In the genomic region with DNA sequence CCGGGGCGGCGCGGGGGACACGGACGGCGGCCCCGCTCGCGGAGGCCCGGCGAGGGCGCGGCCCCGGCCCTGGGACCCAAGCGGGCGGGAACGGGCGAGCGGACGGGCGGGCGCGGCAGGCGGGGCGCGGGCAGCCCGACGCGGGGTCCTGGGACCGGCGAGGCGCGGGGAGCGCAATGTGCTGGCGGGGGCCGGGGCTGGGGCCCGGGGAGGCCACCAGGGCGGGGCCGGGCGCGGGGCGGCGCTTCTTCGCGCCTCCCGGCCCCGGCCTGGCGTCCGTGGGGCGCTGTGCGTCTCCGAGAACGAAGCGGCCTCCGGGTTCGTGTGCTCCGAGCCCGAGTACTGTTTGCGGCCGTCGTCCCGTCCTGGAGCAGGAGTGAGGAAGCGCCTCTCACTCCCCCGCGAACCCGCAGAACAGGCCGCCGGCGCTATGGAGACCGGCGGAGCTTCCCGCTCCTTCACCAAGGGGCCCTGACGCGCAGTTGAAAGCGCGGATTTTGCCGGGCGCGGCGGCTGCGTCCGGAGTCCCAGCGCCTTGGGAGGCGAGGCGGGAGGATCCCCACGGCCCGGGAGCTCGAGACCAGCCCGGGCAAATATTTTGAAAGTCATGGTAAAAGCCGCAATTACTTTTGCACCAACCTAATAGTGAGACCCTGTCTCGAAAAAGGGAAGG, we compare ENCODE assay signal across 8 cellular contexts. TPM values are rescaled to one million over a fixed set of nuclear protein-coding genes. Genes with fewer than 3 reads are reported as not detected.
DNase-seq lines count a peak whose midpoint lies in the region; ATAC-seq and TF ChIP-seq lines count a peak whose summit lies in the region.

No MANE protein-coding gene starts in this region.

- peak overlapping the region; percentile 68 for H3K4me3 ChIP-seq in AG10803 (ENCODE audit: low read length)
- peak overlapping the region; percentile 99 for H3K4me3 ChIP-seq in coronary artery
- peak overlapping the region; percentile 52 to 70 for H3K4me3 ChIP-seq in left lung

- intact Hi-C loops in activated CD4-positive, alpha-beta T cell treated with anti-CD3 and anti-CD28 coated beads, Interleukin-2, amount 10 ng/mL, durations not matched to agents 24 days and 14 days (cut with micrococcal nuclease): loop anchor here (1.0 to 5.0 kb wide), 7 partner anchors 51 to 575 kb away; a partner anchor contains a TSS
- intact Hi-C loops in left lung (cut with DNase I): no loop called here

- H3K27ac ChIP-seq in coronary artery (peak overlapping the region; percentile 92 to 98), left lung (peak overlapping the region; percentile 95 to 99)

- peaks cover 10 to 51% of the 10 kb centered on the region in 2 donors for H3K4me1 ChIP-seq in left lung

- H3K4me3 Mint-ChIP-seq in activated CD4-positive, alpha-beta T cell treated with anti-CD3 and anti-CD28 coated beads, Interleukin-2, amount 10 ng/mL, durations not matched to agents 24 days and 14 days: peak overlapping the region; percentile 73

- H3K9me3 ChIP-seq in left lung: no peaks in the 10 kb centered on the region

- TF ChIP-seq CTCF in AG10803 (conservative IDR thresholded peaks at IDR 0.05; ENCODE audit: low read length) (no peak), coronary artery (IDR thresholded peaks at IDR 0.05) (no peak), left lung (IDR thresholded peaks at IDR 0.05) (peak in 1 of 2 donors; percentile 30)

- no peaks in the 10 kb centered on the region for H3K9me3 Mint-ChIP-seq in activated CD4-positive, alpha-beta T cell treated with anti-CD3 and anti-CD28 coated beads, Interleukin-2, amount 10 ng/mL, durations not matched to agents 24 days and 14 days

- H3K36me3 ChIP-seq in left lung: peaks cover 0 to 23% of the 10 kb centered on the region in 2 donors

- H3K27me3 Mint-ChIP-seq in activated CD4-positive, alpha-beta T cell treated with anti-CD3 and anti-CD28 coated beads, Interleukin-2, amount 10 ng/mL, durations not matched to agents 24 days and 14 days: no peaks in the 10 kb centered on the region

- peaks cover 25% of the 10 kb centered on the region for H3K36me3 Mint-ChIP-seq in activated CD4-positive, alpha-beta T cell treated with anti-CD3 and anti-CD28 coated beads, Interleukin-2, amount 10 ng/mL, durations not matched to agents 24 days and 14 days (ENCODE audit: low read depth)

- DNase-seq in AG10803 (ENCODE audit: low read depth): peak; percentile 90
- DNase-seq in NCI-H460 (ENCODE audit: extremely low read depth, low read depth): peak; percentile 84
- peak; percentile 95 for DNase-seq in activated CD4-positive, alpha-beta T cell treated with anti-CD3 and anti-CD28 coated beads, Interleukin-2, amount 10 ng/mL, durations not matched to agents 24 days and 14 days
- DNase-seq in coronary artery (ENCODE audit: low spot score): peak; percentile 87
- DNase-seq in left lung: peak; percentile 88 to 97
- DNase-seq in stimulated activated CD4-positive, alpha-beta T cell treated with anti-CD3 and anti-CD28 coated beads, Interleukin-2, amount 100 ng/mL, for 24 hours: peak; percentile 88

- H3K4me1 Mint-ChIP-seq in activated CD4-positive, alpha-beta T cell treated with anti-CD3 and anti-CD28 coated beads, Interleukin-2, amount 10 ng/mL, durations not matched to agents 24 days and 14 days: peaks cover 15% of the 10 kb centered on the region

- H3K27ac Mint-ChIP-seq in activated CD4-positive, alpha-beta T cell treated with anti-CD3 and anti-CD28 coated beads, Interleukin-2, amount 10 ng/mL, durations not matched to agents 24 days and 14 days: peak overlapping the region; percentile 83

- ATAC-seq in GM18907 (IDR thresholded peaks at IDR 0.05; ENCODE audit: unreplicated experiment) (peak; percentile 71), HG03139 (IDR thresholded peaks at IDR 0.05; ENCODE audit: unreplicated experiment) (peak; percentile 62), left lung (peak; percentile 93)

- H3K27me3 ChIP-seq in left lung: no peaks in the 10 kb centered on the region

RNA-seq across cellular contexts. Expression of a gene that starts 0.4 kb away (rescaled TPM):
- 39.1 and 39.4 TPM in 2 replicates for total RNA-seq in NCI-H460 (2014; rRNA removed; shearing (Covaris generic))
- polyA plus RNA-seq in NCI-H460 (2014; cell fraction: nucleus; rRNA removed): 133 and 172 TPM in 2 replicates
- total RNA-seq in activated CD4-positive, alpha-beta T cell treated with anti-CD3 and anti-CD28 coated beads, Interleukin-2, amount 10 ng/mL, durations not matched to agents 24 days and 14 days: 137 and 155 TPM in 2 replicates
- 10 to 100 TPM; 59.3 to 84.9 TPM for total RNA-seq in left lung

RNA-seq across cellular contexts. Expression of a gene that starts 51.4 kb away (rescaled TPM):
- total RNA-seq in NCI-H460 (2014; rRNA removed; shearing (Covaris generic)): 72.9 and 91.2 TPM in 2 replicates
- 81.9 and 102 TPM in 2 replicates for polyA plus RNA-seq in NCI-H460 (2014; cell fraction: nucleus; rRNA removed)
- 104 and 110 TPM in 2 replicates for total RNA-seq in activated CD4-positive, alpha-beta T cell treated with anti-CD3 and anti-CD28 coated beads, Interleukin-2, amount 10 ng/mL, durations not matched to agents 24 days and 14 days
- total RNA-seq in left lung: 10 to 100 TPM; 24.7 to 37.4 TPM

Comparison
In these comparisons a context has a peak if more than half of its experiments do, and no peak if none do; other contexts are left out.
1. Peak in every context shown above with its lines: DNase-seq, ATAC-seq, H3K4me3 ChIP-seq and H3K27ac ChIP-seq.